30 cellular contexts compared by ENCODE assay signal in the genomic region with DNA sequence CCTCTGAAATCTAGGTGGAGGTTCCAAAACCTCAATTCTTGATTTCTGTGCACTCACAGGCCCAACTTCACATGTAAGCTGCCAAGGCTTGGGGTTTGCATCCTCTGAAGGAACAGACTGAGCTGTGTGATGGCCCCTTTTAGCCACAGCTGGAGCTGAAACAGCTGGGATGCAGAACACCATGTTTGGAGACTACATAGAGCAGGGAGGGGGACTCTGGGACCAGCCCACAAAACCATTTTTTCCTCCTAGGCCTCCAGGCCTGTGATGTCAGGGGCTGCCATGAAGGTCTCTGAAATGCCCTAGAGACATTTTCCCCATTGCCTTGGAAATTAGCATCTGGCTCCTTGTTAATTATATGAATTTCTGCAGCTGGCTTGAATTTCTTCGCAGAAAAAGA.
"Had no signal": no experiment of that assay in that cellular context is flagged by ENCODE, and none has a peak within 500 bp of the region (broad histone marks: within the 10 kb centered on the region; RNA-seq: fewer than 3 reads in every experiment).

No MANE protein-coding gene starts in this region.

- H3K27me3 ChIP-seq: left lung, neural progenitor cell, neutrophil, right atrium auricular region, stomach, testis, thyroid gland, transverse colon, upper lobe of left lung, vagina had no signal

- H3K4me3 ChIP-seq: left lung, lower lobe of right lung, neural progenitor cell, ovary, right atrium auricular region, skin epidermis, stomach, testis, thyroid gland, transverse colon, upper lobe of left lung, vagina had no signal

- H3K4me1 ChIP-seq: left lung, lower lobe of right lung, neural progenitor cell, right atrium auricular region, stomach, testis, thyroid gland, transverse colon, upper lobe of left lung, vagina had no signal

- ATAC-seq: left colon; left lung; lower lobe of right lung; naive thymus-derived CD8-positive, alpha-beta T cell; sciatic nerve; stimulated activated naive B cell treated with anti-CD40 and anti-IgM and Interleukin-4, amounts not matched to agents 10 μg/mL and 1 μg/mL and 100 μg/mL, for 72 hours; stimulated activated naive CD8-positive, alpha-beta T cell treated with anti-CD3 and anti-CD28 coated beads, Interleukin-15, Interleukin-2, amounts not matched to agents 100 U/mL and 50 U/mL, for 24 hours had no signal

- H3K9me3 ChIP-seq: neutrophil, testis, thyroid gland, transverse colon, vagina had no signal

- H3K4me3 Mint-ChIP-seq: immature natural killer cell; naive thymus-derived CD8-positive, alpha-beta T cell; nephron; neural progenitor cell; stimulated activated naive B cell treated with anti-CD40 and anti-IgM and Interleukin-4, amounts not matched to agents 10 μg/mL and 1 μg/mL and 100 μg/mL, for 72 hours had no signal

- H3K27ac Mint-ChIP-seq: immature natural killer cell; naive thymus-derived CD8-positive, alpha-beta T cell; nephron; neural progenitor cell; progenitor cell of endocrine pancreas; stimulated activated naive B cell treated with anti-CD40 and anti-IgM and Interleukin-4, amounts not matched to agents 10 μg/mL and 1 μg/mL and 100 μg/mL, for 72 hours had no signal

- H3K27ac ChIP-seq: left lung, lower lobe of right lung, neural progenitor cell, neutrophil, ovary, right atrium auricular region, skin epidermis, stomach, testis, thyroid gland, transverse colon, upper lobe of left lung, vagina had no signal

- H3K4me2 ChIP-seq: neural progenitor cell had no signal

- H3K4me1 Mint-ChIP-seq: immature natural killer cell; naive thymus-derived CD8-positive, alpha-beta T cell; nephron; neural progenitor cell; stimulated activated naive B cell treated with anti-CD40 and anti-IgM and Interleukin-4, amounts not matched to agents 10 μg/mL and 1 μg/mL and 100 μg/mL, for 72 hours had no signal

- H3K36me3 ChIP-seq: left lung, lower lobe of right lung, neutrophil, ovary, right atrium auricular region, stomach, thyroid gland, transverse colon, upper lobe of left lung, vagina had no signal

- H3K36me3 Mint-ChIP-seq: immature natural killer cell; neural progenitor cell; stimulated activated naive B cell treated with anti-CD40 and anti-IgM and Interleukin-4, amounts not matched to agents 10 μg/mL and 1 μg/mL and 100 μg/mL, for 72 hours had no signal

- H2AFZ ChIP-seq: neural progenitor cell had no signal

- H3K9ac ChIP-seq: neural progenitor cell had no signal

- DNase-seq: hippocampal formation; immature natural killer cell; kidney; left colon; left lung; lower lobe of right lung; mammary epithelial cell; mesenchymal stem cell; naive thymus-derived CD8-positive, alpha-beta T cell; ovary; stimulated activated CD4-positive, alpha-beta T cell treated with anti-CD3 and anti-CD28 coated beads, Interleukin-12 subunit alpha, Interleukin-12 subunit beta, amount 100 ng/mL, for 4 hours; stimulated activated CD4-positive, alpha-beta T cell treated with anti-CD3 and anti-CD28 coated beads, Interleukin-15, amount 100 ng/mL, for 24 hours; stimulated activated CD4-positive, alpha-beta T cell treated with anti-CD3 and anti-CD28 coated beads, Interleukin-2, amount 100 ng/mL, for 24 hours; stimulated activated CD4-positive, alpha-beta T cell treated with anti-CD3 and anti-CD28 coated beads, Interleukin-4, amount 100 ng/mL, for 1 hour; stimulated activated naive B cell treated with anti-CD40 and anti-IgM and Interleukin-4, amounts not matched to agents 10 μg/mL and 1 μg/mL and 100 μg/mL, for 72 hours; stimulated activated naive CD8-positive, alpha-beta T cell treated with anti-CD3 and anti-CD28 coated beads, Interleukin-15, Interleukin-2, amounts not matched to agents 100 U/mL and 50 U/mL, for 24 hours; stomach; testis; thyroid gland; transverse colon; upper lobe of left lung had no signal

- FAIRE-seq: islet of Langerhans, kidney had no signal

- H3K27me3 Mint-ChIP-seq: naive thymus-derived CD8-positive, alpha-beta T cell; progenitor cell of endocrine pancreas; stimulated activated naive B cell treated with anti-CD40 and anti-IgM and Interleukin-4, amounts not matched to agents 10 μg/mL and 1 μg/mL and 100 μg/mL, for 72 hours had no signal
